Comparison of ENCODE assay signal across 8 cellular contexts in the genomic region with DNA sequence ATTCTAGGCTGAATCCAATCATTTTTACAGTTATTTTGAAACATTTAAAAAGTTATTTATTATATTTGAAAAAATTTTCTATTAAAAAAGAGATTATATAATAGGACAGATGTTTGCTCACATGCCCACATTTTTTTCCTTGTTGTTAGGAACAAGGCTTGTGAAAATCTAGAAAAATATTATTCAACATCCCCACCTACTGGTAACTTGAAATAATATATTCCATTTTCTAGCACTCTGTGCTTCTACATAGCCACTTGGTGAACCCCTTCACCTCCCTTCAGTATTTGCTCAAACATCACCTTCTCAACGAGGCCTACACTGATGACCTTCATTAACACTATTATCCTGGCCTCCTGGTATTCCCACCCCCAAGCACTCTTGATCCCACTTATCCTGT. TPM values are rescaled to one million over a fixed set of nuclear protein-coding genes. Genes with fewer than 3 reads are reported as not detected.
DNase-seq lines count a peak whose midpoint lies in the region; ATAC-seq and TF ChIP-seq lines count a peak whose summit lies in the region.
"Had no signal": no experiment of that assay in that cellular context is flagged by ENCODE, and none has a peak within 500 bp of the region (broad histone marks: within the 10 kb centered on the region; RNA-seq: fewer than 3 reads in every experiment).

No MANE protein-coding gene starts in this region.

- DNase-seq in HT1080 (ENCODE audit: low read depth) (peak; percentile 51), RWPE1 (ENCODE audit: low spot score) (peak; percentile 20), globus pallidus (ENCODE audit: low spot score) (peak; percentile 6), C1 segment of cervical spinal cord (lab: John Stamatoyannopoulos, UW) (no peak)

- TF ChIP-seq CTCF in RWPE1 (conservative IDR thresholded peaks at IDR 0.05; ENCODE audit: low read depth): no peak

- ATAC-seq in GM18511 (IDR thresholded peaks at IDR 0.05; ENCODE audit: unreplicated experiment): peak; percentile 69
- ATAC-seq in GM21576 (IDR thresholded peaks at IDR 0.05; ENCODE audit: unreplicated experiment): no peak
- ATAC-seq in HG02973 (IDR thresholded peaks at IDR 0.05; ENCODE audit: unreplicated experiment): no peak

- POLR2A ChIA-PET in RWPE1 (lab: Yijun Ruan, JAX; ENCODE audit: low non-redundant PET): no interaction called here

- no peak overlapping the region for H3K27ac ChIP-seq in RWPE1

- CTCF ChIA-PET in RWPE1 (lab: Yijun Ruan, JAX): no interaction called here

RNA-seq across cellular contexts. Expression of gene GPRC6A, which starts 18.4 kb away (rescaled TPM):
- total RNA-seq in HT1080 (2014; rRNA removed; shearing (Covaris generic)): not detected in 2 replicates
- not detected in 2 replicates for polyA plus RNA-seq in HT1080 (2015; cell fraction: cytosol; rRNA removed)
- polyA plus RNA-seq in HT1080 (2015; cell fraction: nucleus; rRNA removed): not detected in 2 replicates
- total RNA-seq: T-helper 2 cell treated with Interferon-gamma antibody and Interleukin-4, amounts not matched to agents 100 ng/mL and 5 ng/mL, for 36 hours had no signal

RNA-seq across cellular contexts. Expression of gene RFX6, which starts 29.8 kb away (rescaled TPM):
- not detected in 2 replicates for total RNA-seq in HT1080 (2014; rRNA removed; shearing (Covaris generic))
- polyA plus RNA-seq in HT1080 (2015; cell fraction: cytosol; rRNA removed): not detected in 2 replicates
- not detected in 2 replicates for polyA plus RNA-seq in HT1080 (2015; cell fraction: nucleus; rRNA removed)
- total RNA-seq: T-helper 2 cell treated with Interferon-gamma antibody and Interleukin-4, amounts not matched to agents 100 ng/mL and 5 ng/mL, for 36 hours had no signal

Comparison
In these comparisons a context has a peak if more than half of its experiments do, and no peak if none do; other contexts are left out.
1. DNase-seq: peak in HT1080 (single experiment), RWPE1 (single experiment) and globus pallidus (single experiment); none in C1 segment of cervical spinal cord (0 of 14).